Comparison of ENCODE assay signal across 8 cellular contexts in the genomic region with DNA sequence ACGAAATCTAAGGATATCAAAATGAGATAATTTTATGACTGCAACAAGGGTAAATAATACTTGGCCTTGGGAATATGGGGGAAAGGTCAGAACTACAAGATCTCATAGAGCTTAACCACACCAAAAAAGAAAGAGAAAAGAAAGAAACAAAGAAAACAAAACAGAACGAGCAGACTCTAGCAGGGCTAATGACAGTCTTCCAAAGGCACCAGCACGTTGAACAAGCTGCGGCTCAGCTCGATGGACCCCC. TPM values are rescaled to one million over a fixed set of nuclear protein-coding genes. Genes with fewer than 3 reads are reported as not detected.
DNase-seq lines count a peak whose midpoint lies in the region; ATAC-seq and TF ChIP-seq lines count a peak whose summit lies in the region.

No MANE protein-coding gene starts in this region.

- H3K36me3 ChIP-seq in mucosa of stomach (ENCODE audit: control insufficient read depth, insufficient read depth, low read length) = no peaks in the 10 kb centered on the region

- peaks cover 15% of the 10 kb centered on the region for H3K4me1 ChIP-seq in mucosa of stomach (ENCODE audit: control insufficient read depth, insufficient read depth, low read length)

- peaks cover 0 to 3% (median 0%) of the 10 kb centered on the region in 7 donors for H3K9me3 Mint-ChIP-seq in CD14-positive monocyte
- H3K9me3 Mint-ChIP-seq in central memory CD8-positive, alpha-beta T cell = no peaks in the 10 kb centered on the region

- no peak for ATAC-seq in central memory CD8-positive, alpha-beta T cell (replicated peaks; ENCODE audit: extremely low read depth, poor library complexity, severe bottlenecking)
- ATAC-seq in GM21515 (IDR thresholded peaks at IDR 0.05; ENCODE audit: unreplicated experiment) = no peak

- H3K4me3 Mint-ChIP-seq in CD14-positive monocyte = peak overlapping the region; percentile 99
- H3K4me3 Mint-ChIP-seq in central memory CD8-positive, alpha-beta T cell = peak overlapping the region; percentile 90

- TF ChIP-seq CTCF in CD14-positive monocyte (IDR thresholded peaks at IDR 0.05) = no peak
- no peak for TF ChIP-seq CTCF in GM20000 (IDR thresholded peaks at IDR 0.05; ENCODE audit: extremely low read depth, missing control alignments)

- no peaks in the 10 kb centered on the region for H3K36me3 Mint-ChIP-seq in CD14-positive monocyte
- H3K36me3 Mint-ChIP-seq in central memory CD8-positive, alpha-beta T cell (ENCODE audit: insufficient read depth) = peaks cover 13% of the 10 kb centered on the region

- no peaks in the 10 kb centered on the region for H3K9me3 ChIP-seq in mucosa of stomach (ENCODE audit: control insufficient read depth, low read length)

- in situ Hi-C loops in KBM-7 (cut with MboI; ENCODE audit: low pct_unique_long_range_greater_than_20kb, low sequenced_read_pairs) = no loop called here

- peaks cover 27% of the 10 kb centered on the region for H3K4me1 Mint-ChIP-seq in CD14-positive monocyte
- peaks cover 30% of the 10 kb centered on the region for H3K4me1 Mint-ChIP-seq in central memory CD8-positive, alpha-beta T cell

- no peak for DNase-seq in CD14-positive monocyte (ENCODE audit: low spot score)
- peak; percentile 56 for DNase-seq in KBM-7
- DNase-seq in central memory CD8-positive, alpha-beta T cell (ENCODE audit: low spot score in 2 of 2) = no peak
- no peak for DNase-seq in DMS153 treated with DMSO at 0.1 percent for 48 hours (lab: John Stamatoyannopoulos, UW; ENCODE audit: unreplicated experiment)
- no peak for DNase-seq in GM20000 (ENCODE audit: low spot score)
- DNase-seq in NCI-H2029 (lab: John Stamatoyannopoulos, UW) = no peak

- H3K27me3 ChIP-seq in mucosa of stomach (ENCODE audit: control insufficient read depth, insufficient read depth, low read length) = no peaks in the 10 kb centered on the region

- peak overlapping the region; percentile 92 for H3K4me3 ChIP-seq in mucosa of stomach (ENCODE audit: low read length)

- H3K27ac Mint-ChIP-seq in CD14-positive monocyte = peak overlapping the region; percentile 63 to 91 (median 72)
- H3K27ac Mint-ChIP-seq in central memory CD8-positive, alpha-beta T cell (ENCODE audit: low read depth) = peak overlapping the region; percentile 93

- H3K9ac ChIP-seq in mucosa of stomach (ENCODE audit: low read length) = peak overlapping the region; percentile 96

- intact Hi-C loops in CD14-positive monocyte (cut with micrococcal nuclease) = loop anchor here (5.0 to 10.0 kb wide), 3 partner anchors 55 to 252 kb away; a partner anchor contains a TSS

- peaks cover 2 to 3% (median 2%) of the 10 kb centered on the region in 3 donors for H3K27me3 Mint-ChIP-seq in CD14-positive monocyte (ENCODE audit: low read depth in 3 of 3)
- no peaks in the 10 kb centered on the region for H3K27me3 Mint-ChIP-seq in central memory CD8-positive, alpha-beta T cell

RNA-seq across cellular contexts. Expression of a gene that starts 0.7 kb away (rescaled TPM):
- 10 to 100 TPM; 13.8 to 14.5 TPM for polyA plus RNA-seq in CD14-positive monocyte

RNA-seq across cellular contexts. Expression of a gene that starts 52.4 kb away (rescaled TPM):
- 1 to 10 TPM; 3.0 TPM for polyA plus RNA-seq in CD14-positive monocyte
